ENCODE assay signal across 8 cellular contexts in the genomic region with DNA sequence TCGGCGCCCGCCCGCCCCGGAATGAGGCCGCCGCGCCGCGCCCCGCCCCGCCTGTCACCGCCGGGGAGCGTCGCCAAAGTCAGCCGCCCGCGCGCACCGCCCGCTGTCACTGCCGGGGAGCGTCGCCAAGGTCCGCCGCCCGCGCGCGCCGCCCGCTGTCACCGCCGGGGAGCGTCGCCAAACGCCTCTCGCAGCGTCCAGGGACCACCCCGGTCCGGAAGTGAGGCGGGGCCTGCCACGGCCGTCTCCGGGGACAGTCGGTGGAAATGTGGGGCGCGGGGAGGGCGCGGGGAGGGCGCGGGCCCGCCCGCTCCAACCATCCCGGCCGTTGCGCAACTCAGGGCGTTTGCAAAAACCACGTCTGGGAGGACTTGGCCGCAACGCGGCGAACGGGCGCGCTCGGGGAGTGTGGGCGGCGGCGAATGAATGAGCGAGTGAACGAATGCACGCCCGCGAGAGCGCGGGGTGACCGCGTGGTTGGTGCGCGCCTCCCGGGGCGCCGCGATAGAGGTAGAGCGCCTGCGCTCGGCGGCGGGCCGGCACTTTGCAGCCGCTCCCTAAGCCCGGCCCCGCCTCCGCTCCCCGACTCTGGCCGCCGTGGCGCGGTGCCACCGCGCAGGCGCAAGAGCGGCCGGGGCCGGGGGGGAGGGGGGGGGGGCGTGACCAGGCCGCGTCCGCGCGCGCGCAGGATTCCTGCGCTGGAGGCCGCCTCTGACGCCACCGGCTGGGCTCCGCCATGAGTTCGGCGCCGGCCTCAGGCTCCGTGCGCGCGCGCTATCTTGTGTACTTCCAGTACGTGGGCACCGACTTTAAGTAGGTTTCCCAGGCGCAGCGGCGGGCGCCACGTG. TPM values are rescaled to one million over a fixed set of nuclear protein-coding genes. Genes with fewer than 3 reads are reported as not detected.
DNase-seq lines count a peak whose midpoint lies in the region; ATAC-seq, FAIRE-seq and TF ChIP-seq lines count a peak whose summit lies in the region.

A gene with protein sequence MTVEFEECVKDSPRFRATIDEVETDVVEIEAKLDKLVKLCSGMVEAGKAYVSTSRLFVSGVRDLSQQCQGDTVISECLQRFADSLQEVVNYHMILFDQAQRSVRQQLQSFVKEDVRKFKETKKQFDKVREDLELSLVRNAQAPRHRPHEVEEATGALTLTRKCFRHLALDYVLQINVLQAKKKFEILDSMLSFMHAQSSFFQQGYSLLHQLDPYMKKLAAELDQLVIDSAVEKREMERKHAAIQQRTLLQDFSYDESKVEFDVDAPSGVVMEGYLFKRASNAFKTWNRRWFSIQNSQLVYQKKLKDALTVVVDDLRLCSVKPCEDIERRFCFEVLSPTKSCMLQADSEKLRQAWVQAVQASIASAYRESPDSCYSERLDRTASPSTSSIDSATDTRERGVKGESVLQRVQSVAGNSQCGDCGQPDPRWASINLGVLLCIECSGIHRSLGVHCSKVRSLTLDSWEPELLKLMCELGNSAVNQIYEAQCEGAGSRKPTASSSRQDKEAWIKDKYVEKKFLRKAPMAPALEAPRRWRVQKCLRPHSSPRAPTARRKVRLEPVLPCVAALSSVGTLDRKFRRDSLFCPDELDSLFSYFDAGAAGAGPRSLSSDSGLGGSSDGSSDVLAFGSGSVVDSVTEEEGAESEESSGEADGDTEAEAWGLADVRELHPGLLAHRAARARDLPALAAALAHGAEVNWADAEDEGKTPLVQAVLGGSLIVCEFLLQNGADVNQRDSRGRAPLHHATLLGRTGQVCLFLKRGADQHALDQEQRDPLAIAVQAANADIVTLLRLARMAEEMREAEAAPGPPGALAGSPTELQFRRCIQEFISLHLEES (minus strand): TSS at position 23 of the 848 bp plus-strand sequence. CDS start 115 bp downstream, outside the sequence.
PUSL1 (plus strand) TSS at position 690 of the 848 bp plus-strand sequence; CDS start at position 737, 47 bp downstream.

- intact Hi-C loops in kidney (cut with DNase I) = no loop called here

- H3K4me1 ChIP-seq in kidney (ENCODE audit: control insufficient read depth in 1 of 2, insufficient read depth in 1 of 2, low read depth in 1 of 2, low read length in 2 of 2) = peaks cover 12 to 36% of the 10 kb centered on the region in 2 donors

- no peak for FAIRE-seq in kidney (lab: Jason Lieb, UNC)

- peak; percentile 53 for ATAC-seq in GM18907 (IDR thresholded peaks at IDR 0.05; ENCODE audit: unreplicated experiment)
- peak; percentile 42 for ATAC-seq in HG03139 (IDR thresholded peaks at IDR 0.05; ENCODE audit: unreplicated experiment)

- TF ChIP-seq CTCF in kidney (IDR thresholded peaks at IDR 0.05; ENCODE audit: borderline replicate concordance, extremely low read depth, insufficient read depth) = no peak

- DNase-seq in ACHN (peak; percentile 86), NCI-H446 (lab: John Stamatoyannopoulos, UW) (peak; percentile 94 to 98), kidney (peak; percentile 97)
- peak; percentile 79 for DNase-seq in activated CD4-positive, CD25-positive, alpha-beta regulatory T cell treated with anti-CD3 and anti-CD28 coated beads, Interleukin-2, amount 50 U/mL, for 16 hours (ENCODE audit: low read depth, low spot score)
- peak; percentile 90 for DNase-seq in central memory CD4-positive, alpha-beta T cell
- peak; percentile 82 to 83 for DNase-seq in stimulated activated CD4-positive, alpha-beta T cell treated with anti-CD3 and anti-CD28 coated beads, Interleukin-15, amount 100 ng/mL, for 1 hour (ENCODE audit: low read depth in 1 of 2, low spot score in 1 of 2)

- in situ Hi-C loops in ACHN (cut with HindIII; ENCODE audit: low pct_ligation_motif_present, low pct_unique_long_range_greater_than_20kb, low sequenced_read_pairs) = no loop called here

- no peaks in the 10 kb centered on the region for H3K9me3 ChIP-seq in kidney (ENCODE audit: control insufficient read depth in 1 of 2, low read length in 2 of 2)

- peak within 1 kb of the TSS; percentile 74 to 77 for H3K4me3 ChIP-seq in kidney (ENCODE audit: low read length in 2 of 2)

- peak within 1 kb of the TSS; percentile 32 to 80 for H3K9ac ChIP-seq in kidney (ENCODE audit: low read length in 2 of 2)

- H3K27ac ChIP-seq in kidney (ENCODE audit: low read depth in 2 of 2, low read length in 2 of 2) = peak within 1 kb of the TSS; percentile 90 to 92

- peaks cover 5 to 6% of the 10 kb centered on the region in 2 donors for H3K36me3 ChIP-seq in kidney (ENCODE audit: control insufficient read depth in 1 of 2, insufficient read depth in 2 of 2, low read length in 2 of 2)

RNA-seq across cellular contexts. Expression of the first gene that starts in this region (rescaled TPM):
- total RNA-seq in kidney = 39.5 TPM
- polyA plus RNA-seq in kidney (ENCODE audit: insufficient read depth, low read depth, low replicate concordance) = 15.9 TPM

RNA-seq across cellular contexts. Expression of gene PUSL1, which starts in this region (rescaled TPM):
- total RNA-seq in kidney = 12.6 TPM
- 13.9 TPM for polyA plus RNA-seq in kidney (ENCODE audit: insufficient read depth, low read depth, low replicate concordance)

Comparison
In these comparisons a context has a peak if more than half of its experiments do, and no peak if none do; other contexts are left out.
1. Peak in every context shown above with its lines: DNase-seq, ATAC-seq, H3K4me3 ChIP-seq and H3K27ac ChIP-seq.